Comparison of ENCODE assay signal across 8 cellular contexts in genomic region chr4:52750819-52751348, GRCh38. TPM values are rescaled to one million over a fixed set of nuclear protein-coding genes. Genes with fewer than 3 reads are reported as not detected.
DNase-seq lines count a peak whose midpoint lies in the region; ATAC-seq and TF ChIP-seq lines count a peak whose summit lies in the region.

No MANE protein-coding gene starts in this region.

- H3K9me3 ChIP-seq in osteoblast (ENCODE audit: low read depth, low read length): no peaks in the 10 kb centered on the region

- DNase-seq in activated CD8-positive, alpha-beta memory T cell treated with anti-CD3 and anti-CD28 coated beads, Interleukin-2, amount 10 ng/mL, durations not matched to agents 7 days and 5 days: no peak
- DNase-seq in foreskin keratinocyte: peak; percentile 25 to 52
- peak; percentile 54 for DNase-seq in osteoblast (ENCODE audit: insufficient read length, low spot score, missing footprints)
- no peak for DNase-seq in GM10266 (ENCODE audit: extremely low spot score)
- DNase-seq in HEK293T (ENCODE audit: extremely low spot score): no peak

- peak overlapping the region; percentile 40 for H2AFZ ChIP-seq in osteoblast (ENCODE audit: low read length)

- ATAC-seq in activated CD8-positive, alpha-beta memory T cell treated with anti-CD3 and anti-CD28 coated beads, Interleukin-2, amount 10 ng/mL, durations not matched to agents 7 days and 5 days: peak; percentile 47
- ATAC-seq in foreskin keratinocyte (peak; percentile 74), GM18520 (IDR thresholded peaks at IDR 0.05; ENCODE audit: unreplicated experiment) (no peak), GM21528 (IDR thresholded peaks at IDR 0.05; ENCODE audit: low FRiP score, unreplicated experiment) (no peak)

- H3K4me1 ChIP-seq in foreskin keratinocyte (peaks cover 4% of the 10 kb centered on the region), osteoblast (ENCODE audit: insufficient read depth, low read length) (no peaks in the 10 kb centered on the region)

- H3K27ac Mint-ChIP-seq in activated CD8-positive, alpha-beta memory T cell treated with anti-CD3 and anti-CD28 coated beads, Interleukin-2, amount 10 ng/mL, durations not matched to agents 7 days and 5 days: no peak overlapping the region

- TF ChIP-seq CTCF in foreskin keratinocyte (conservative IDR thresholded peaks at IDR 0.05) (no peak), osteoblast (IDR thresholded peaks at IDR 0.05; ENCODE audit: extremely low read depth, low read depth, low read length) (no peak), GM10266 (IDR thresholded peaks at IDR 0.05; ENCODE audit: control insufficient read depth, insufficient read depth, low read depth, missing control alignments) (no peak)

- H3K27ac ChIP-seq in foreskin keratinocyte (no peak overlapping the region), osteoblast (ENCODE audit: low read depth, low read length) (no peak overlapping the region)

- CTCF ChIA-PET in activated CD8-positive, alpha-beta memory T cell treated with anti-CD3 and anti-CD28 coated beads, Interleukin-2, amount 10 ng/mL, durations not matched to agents 7 days and 5 days (lab: Charles Lee): no interaction called here
- CTCF ChIA-PET in HEK293T (lab: Yijun Ruan, JAX): no interaction called here

- POLR2A ChIA-PET in HEK293T (lab: Yijun Ruan, JAX): interaction anchor here (0.7 kb wide), 1 partner anchor 38 kb away, joined by 4 read pairs; no protein-coding TSS in a partner anchor

- peaks cover 10% of the 10 kb centered on the region for H3K4me1 Mint-ChIP-seq in activated CD8-positive, alpha-beta memory T cell treated with anti-CD3 and anti-CD28 coated beads, Interleukin-2, amount 10 ng/mL, durations not matched to agents 7 days and 5 days

- H3K79me2 ChIP-seq in osteoblast (ENCODE audit: insufficient read depth, low read length): no peaks in the 10 kb centered on the region

- peaks cover 69% of the 10 kb centered on the region for H3K27me3 Mint-ChIP-seq in activated CD8-positive, alpha-beta memory T cell treated with anti-CD3 and anti-CD28 coated beads, Interleukin-2, amount 10 ng/mL, durations not matched to agents 7 days and 5 days

- H3K9me3 Mint-ChIP-seq in activated CD8-positive, alpha-beta memory T cell treated with anti-CD3 and anti-CD28 coated beads, Interleukin-2, amount 10 ng/mL, durations not matched to agents 7 days and 5 days (ENCODE audit: low read depth): no peaks in the 10 kb centered on the region

- H3K27me3 ChIP-seq in foreskin keratinocyte: no peaks in the 10 kb centered on the region
- H3K27me3 ChIP-seq in osteoblast (ENCODE audit: insufficient read depth, low read length): peaks cover 16% of the 10 kb centered on the region

- no peaks in the 10 kb centered on the region for H4K20me1 ChIP-seq in osteoblast (ENCODE audit: insufficient read depth, low read length)

- peak overlapping the region; percentile 35 for H3K4me3 Mint-ChIP-seq in activated CD8-positive, alpha-beta memory T cell treated with anti-CD3 and anti-CD28 coated beads, Interleukin-2, amount 10 ng/mL, durations not matched to agents 7 days and 5 days

- H3K4me2 ChIP-seq in osteoblast (ENCODE audit: insufficient read depth, low read length): peak overlapping the region; percentile 78

- no peaks in the 10 kb centered on the region for H3K36me3 ChIP-seq in osteoblast (ENCODE audit: insufficient read depth, low read length)

- H3K36me3 Mint-ChIP-seq in activated CD8-positive, alpha-beta memory T cell treated with anti-CD3 and anti-CD28 coated beads, Interleukin-2, amount 10 ng/mL, durations not matched to agents 7 days and 5 days: no peaks in the 10 kb centered on the region

- peak overlapping the region; percentile 7; the same call in 1 of the 2 replicates for H3K4me3 ChIP-seq in GM08714 (ENCODE audit: low read length)
- H3K4me3 ChIP-seq in osteoblast (ENCODE audit: insufficient read depth, low read length): peak overlapping the region; percentile 64

TF ChIP-seq in HEK293T, 16 proteins besides CTCF, POLR2A, EP300 and RAD21:
- TF ChIP-seq LEF1 (IDR thresholded peaks at IDR 0.05; ENCODE audit: borderline replicate concordance): no peak
- no peak for TF ChIP-seq SUZ12 (IDR thresholded peaks at IDR 0.05)
- no peak for TF ChIP-seq FOXK2 (IDR thresholded peaks at IDR 0.05)
- TF ChIP-seq NFRKB (IDR thresholded peaks at IDR 0.05): no peak
- no peak for TF ChIP-seq TARDBP (IDR thresholded peaks at IDR 0.05)
- TF ChIP-seq SP1 (IDR thresholded peaks at IDR 0.05): no peak
- no peak for TF ChIP-seq PKNOX1 (IDR thresholded peaks at IDR 0.05)
- TF ChIP-seq HDGF (IDR thresholded peaks at IDR 0.05; ENCODE audit: borderline replicate concordance): no peak
- no peak for TF ChIP-seq FOXM1 (IDR thresholded peaks at IDR 0.05; ENCODE audit: borderline replicate concordance)
- no peak for TF ChIP-seq L3MBTL2 (conservative IDR thresholded peaks at IDR 0.05)
- no peak for TF ChIP-seq ZNF384 (IDR thresholded peaks at IDR 0.05)
- no peak for TF ChIP-seq BHLHE40 (IDR thresholded peaks at IDR 0.05; ENCODE audit: borderline replicate concordance)
- no peak for TF ChIP-seq CTBP1 (IDR thresholded peaks at IDR 0.05; ENCODE audit: borderline replicate concordance)
- TF ChIP-seq FOXA1 (IDR thresholded peaks at IDR 0.05): no peak
- TF ChIP-seq ELF4 (IDR thresholded peaks at IDR 0.05): no peak

RNA-seq across cellular contexts. Expression of gene ERVMER34-1, which starts 0.3 kb away (rescaled TPM):
- not detected for total RNA-seq in activated CD8-positive, alpha-beta memory T cell treated with anti-CD3 and anti-CD28 coated beads, Interleukin-2, amount 10 ng/mL, durations not matched to agents 7 days and 5 days
- total RNA-seq in foreskin keratinocyte (9.7 and 11.1 TPM in 2 replicates), osteoblast (not detected in 2 replicates)
- 5.3 and 7.5 TPM in 2 replicates for polyA plus RNA-seq in foreskin keratinocyte

Comparison
In these comparisons a context has a peak if more than half of its experiments do, and no peak if none do; other contexts are left out.
1. ATAC-seq: peak in activated CD8-positive, alpha-beta memory T cell treated with anti-CD3 and anti-CD28 coated beads, Interleukin-2, amount 10 ng/mL, durations not matched to agents 7 days and 5 days (single experiment) and foreskin keratinocyte (single experiment); none in GM18520 (single experiment) and GM21528 (single experiment).
2. DNase-seq: peak in foreskin keratinocyte (2 of 2) and osteoblast (single experiment); none in activated CD8-positive, alpha-beta memory T cell treated with anti-CD3 and anti-CD28 coated beads, Interleukin-2, amount 10 ng/mL, durations not matched to agents 7 days and 5 days (single experiment), GM10266 (single experiment) and HEK293T (single experiment).
3. RNA of gene ERVMER34-1, which starts 0.3 kb away (total RNA-seq): 9.7 to 11.1 TPM in foreskin keratinocyte; not detected in activated CD8-positive, alpha-beta memory T cell treated with anti-CD3 and anti-CD28 coated beads, Interleukin-2, amount 10 ng/mL, durations not matched to agents 7 days and 5 days and not detected in osteoblast; every median in the first group is over 10 times any median in the second.